In genomic region chr22:38220653-38221386, GRCh38 we compare ENCODE assay signal across 2 cellular contexts.
TF ChIP-seq lines count a peak whose summit lies in the region.

No MANE protein-coding gene starts in this region.

TF ChIP-seq in HCT116, 20 proteins besides CTCF, POLR2A, EP300 and RAD21:
- TF ChIP-seq ZNF274 (IDR thresholded peaks at IDR 0.05; ENCODE audit: low read depth, low read length) (no peak), REST (IDR thresholded peaks at IDR 0.05; ENCODE audit: low read depth) (no peak), CEBPB (IDR thresholded peaks at IDR 0.05; ENCODE audit: low read depth) (no peak), ELF1 (IDR thresholded peaks at IDR 0.05; ENCODE audit: borderline replicate concordance, low read depth) (no peak), EZH2phosphoT487 (IDR thresholded peaks at IDR 0.05; ENCODE audit: borderline replicate concordance) (no peak), SIN3A (IDR thresholded peaks at IDR 0.05; ENCODE audit: low read depth) (no peak)
TF ChIP-seq in HCT116: peak in this region for 0.

TF ChIP-seq in SK-N-SH, 30 proteins besides CTCF, POLR2A, EP300 and RAD21:
- no peak for TF ChIP-seq GABPA (IDR thresholded peaks at IDR 0.05; ENCODE audit: low read depth)
- TF ChIP-seq MAX (IDR thresholded peaks at IDR 0.05; ENCODE audit: low read depth) = no peak
- TF ChIP-seq GATA2 (CRISPR knock-in tag; IDR thresholded peaks at IDR 0.05) = no peak
